In genomic region chr13:94233831-94234230, GRCh38 we compare ENCODE assay signal across 1 cellular context.
TF ChIP-seq lines count a peak whose summit lies in the region.

No MANE protein-coding gene starts in this region.

TF ChIP-seq in SK-N-SH, 30 proteins besides CTCF, POLR2A, EP300 and RAD21 (continued from another document):
- TF ChIP-seq REST (IDR thresholded peaks at IDR 0.05; ENCODE audit: low read depth, low read length) (no peak), SIN3A (IDR thresholded peaks at IDR 0.05; ENCODE audit: borderline replicate concordance, low read depth, low read length) (no peak), GABPA (IDR thresholded peaks at IDR 0.05; ENCODE audit: low read depth) (no peak), PBX3 (IDR thresholded peaks at IDR 0.05) (no peak)
